ENCODE assay signal across 22 cellular contexts in genomic region chr4:114082348-114082747, GRCh38.
"Had no signal": no experiment of that assay in that cellular context is flagged by ENCODE, and none has a peak within 500 bp of the region (broad histone marks: within the 10 kb centered on the region; RNA-seq: fewer than 3 reads in every experiment).

No MANE protein-coding gene starts in this region.

- H3K36me3 ChIP-seq: breast epithelium, MG63 had no signal

- H3K27me3 ChIP-seq: breast epithelium, MG63 had no signal

- DNase-seq: activated CD4-positive, alpha-beta T cell treated with anti-CD3 and anti-CD28 coated beads, Interleukin-2, amount 10 ng/mL, durations not matched to agents 24 days and 14 days; activated CD4-positive, alpha-beta T cell treated with anti-CD3 and anti-CD28 coated beads, Interleukin-2, amount 50 U/mL, for 48 hours; activated CD4-positive, CD25-positive, alpha-beta regulatory T cell treated with anti-CD3 and anti-CD28 coated beads, Interleukin-2, amount 50 U/mL, for 72 hours; activated CD8-positive, alpha-beta memory T cell treated with anti-CD3 and anti-CD28 coated beads, Interleukin-2, amount 10 ng/mL, durations not matched to agents 7 days and 5 days; activated effector memory CD4-positive, alpha-beta T cell treated with Interleukin-2 at 50 U/mL for 16 hours; activated naive CD4-positive, alpha-beta T cell; activated T-cell treated with anti-CD3 and anti-CD28 coated beads, Interleukin-2, amount 50 U/mL, for 24 hours; aorta; caudate nucleus; MG63; MV-4-11; NCI-H1092 treated with DMSO at 0.1 percent for 48 hours; NCI-H1417 treated with DMSO at 0.1 percent for 48 hours; NCI-H1694; NCI-H2029; NCI-H2107; NCI-H2171 treated with DMSO at 0.1 percent for 48 hours; NCI-H226; NCI-H774; RPMI8226 had no signal

- H3K27ac ChIP-seq: breast epithelium, SK-N-MC had no signal

- H3K9me3 ChIP-seq: breast epithelium had no signal

- H3K4me3 ChIP-seq: breast epithelium, MG63, SK-N-MC had no signal

- H3K4me1 ChIP-seq: breast epithelium had no signal
